In genomic region chr13:33590936-33591335, GRCh38 we compare ENCODE assay signal across 20 cellular contexts.
"Had no signal": no experiment of that assay in that cellular context is flagged by ENCODE, and none has a peak within 500 bp of the region (broad histone marks: within the 10 kb centered on the region; RNA-seq: fewer than 3 reads in every experiment).

No MANE protein-coding gene starts in this region.

- DNase-seq: naive thymus-derived CD4-positive, alpha-beta T cell; natural killer cell; ovary; psoas muscle; right cardiac atrium; right lobe of liver; sigmoid colon; small intestine; stimulated activated CD4-positive, alpha-beta T cell treated with anti-CD3 and anti-CD28 coated beads, Interleukin-15, amount 100 ng/mL, for 24 hours; stimulated activated CD4-positive, alpha-beta T cell treated with anti-CD3 and anti-CD28 coated beads, Interleukin-2, amount 100 ng/mL, for 24 hours; stimulated activated CD4-positive, alpha-beta T cell treated with anti-CD3 and anti-CD28 coated beads, Interleukin-2, amount 100 ng/mL, for 48 hours; stimulated activated CD4-positive, alpha-beta T cell treated with anti-CD3 and anti-CD28 coated beads, Interleukin-4, amount 100 ng/mL, for 24 hours; stimulated activated naive B cell treated with anti-CD40 and anti-IgM and Interleukin-4, amounts not matched to agents 10 μg/mL and 1 μg/mL and 100 μg/mL, for 72 hours; stimulated activated naive CD4-positive, alpha-beta T cell treated with Interleukin-2 at 50 U/mL for 16 hours; stomach; testis; tibial artery; transverse colon; upper lobe of right lung; uterus had no signal
